Comparison of ENCODE assay signal across 1 cellular context in the genomic region with DNA sequence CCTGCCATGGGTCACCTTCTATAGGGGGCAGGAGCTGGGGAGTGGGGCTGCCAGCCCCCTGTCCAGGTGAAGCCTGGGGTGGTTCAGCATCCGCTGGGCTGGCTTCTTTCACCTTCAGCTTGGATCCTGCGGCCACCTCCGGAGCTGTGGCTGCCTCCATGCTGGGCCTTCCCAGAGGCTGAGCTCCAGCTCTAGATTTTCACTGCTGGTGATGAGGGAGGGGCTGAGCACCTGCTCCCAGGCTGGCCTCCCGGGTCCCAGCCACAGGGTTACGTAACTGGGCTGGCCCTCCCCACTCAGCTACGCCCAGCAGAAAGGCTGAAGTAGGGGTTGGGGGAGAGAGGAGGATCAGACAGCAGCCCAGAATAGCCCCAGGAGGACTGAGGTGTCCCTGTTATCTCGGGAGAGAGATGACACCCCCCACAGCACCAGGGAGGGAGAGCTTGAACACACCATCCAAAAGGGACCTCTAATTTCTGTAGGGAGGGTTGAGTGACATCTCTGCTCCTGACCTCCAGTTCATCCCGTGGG.
A peak's percentile ranks its signal among the peaks of the same experiment; 100 is the strongest.
TF ChIP-seq lines count a peak whose summit lies in the region.

A gene with protein sequence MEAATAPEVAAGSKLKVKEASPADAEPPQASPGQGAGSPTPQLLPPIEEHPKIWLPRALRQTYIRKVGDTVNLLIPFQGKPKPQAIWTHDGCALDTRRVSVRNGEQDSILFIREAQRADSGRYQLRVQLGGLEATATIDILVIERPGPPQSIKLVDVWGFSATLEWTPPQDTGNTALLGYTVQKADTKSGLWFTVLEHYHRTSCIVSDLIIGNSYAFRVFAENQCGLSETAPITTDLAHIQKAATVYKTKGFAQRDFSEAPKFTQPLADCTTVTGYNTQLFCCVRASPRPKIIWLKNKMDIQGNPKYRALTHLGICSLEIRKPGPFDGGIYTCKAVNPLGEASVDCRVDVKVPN (minus strand): TSS at position 180 of the 531 bp plus-strand sequence. CDS start 20 bp downstream, at position 160.

TF ChIP-seq in K562, 482 proteins besides CTCF, POLR2A, EP300 and RAD21 (continued from another document):
- TF ChIP-seq, protein P1, sequence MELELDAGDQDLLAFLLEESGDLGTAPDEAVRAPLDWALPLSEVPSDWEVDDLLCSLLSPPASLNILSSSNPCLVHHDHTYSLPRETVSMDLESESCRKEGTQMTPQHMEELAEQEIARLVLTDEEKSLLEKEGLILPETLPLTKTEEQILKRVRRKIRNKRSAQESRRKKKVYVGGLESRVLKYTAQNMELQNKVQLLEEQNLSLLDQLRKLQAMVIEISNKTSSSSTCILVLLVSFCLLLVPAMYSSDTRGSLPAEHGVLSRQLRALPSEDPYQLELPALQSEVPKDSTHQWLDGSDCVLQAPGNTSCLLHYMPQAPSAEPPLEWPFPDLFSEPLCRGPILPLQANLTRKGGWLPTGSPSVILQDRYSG (tag; conservative IDR thresholded peaks at IDR 0.05; ENCODE audit: low read depth): no peak
- TF ChIP-seq FOXJ3 (CRISPR knock-in tag; IDR thresholded peaks at IDR 0.05): no peak
- TF ChIP-seq ZNF699 (CRISPR knock-in tag; IDR thresholded peaks at IDR 0.05; ENCODE audit: insufficient replicate concordance): no peak
- no peak for TF ChIP-seq CHCHD3 (CRISPR knock-in tag; IDR thresholded peaks at IDR 0.05)
- TF ChIP-seq PTBP1 (IDR thresholded peaks at IDR 0.05; ENCODE audit: low read depth, low read length): 0 out of 2 replicates have a peak, but pooled peaks have one; percentile 16
- 0 out of 4 replicates have a peak, but pooled peaks of 1 of the 2 experiments have one; percentile 7 for TF ChIP-seq TBL1XR1 (IDR thresholded peaks at IDR 0.05; ENCODE audit: low read length in 2 of 2)
- peak; percentile 48; the same call in 1 of the 2 replicates for TF ChIP-seq MEF2A (IDR thresholded peaks at IDR 0.05; ENCODE audit: control insufficient read depth, low read depth, low read length)
- peak; percentile 61 for TF ChIP-seq RBM22 (IDR thresholded peaks at IDR 0.05; ENCODE audit: low read depth, low read length, poor library complexity, severe bottlenecking)
- TF ChIP-seq TCF15 (CRISPR knock-in tag; IDR thresholded peaks at IDR 0.05): no peak
- TF ChIP-seq POU5F1 (IDR thresholded peaks at IDR 0.05; ENCODE audit: borderline replicate concordance, low read depth, low read length, partially characterized antibody): no peak
- TF ChIP-seq ZFX (CRISPR knock-in tag; IDR thresholded peaks at IDR 0.05): peak; percentile 65
- TF ChIP-seq HSF4 (CRISPR knock-in tag; IDR thresholded peaks at IDR 0.05; ENCODE audit: borderline replicate concordance): no peak
- TF ChIP-seq POLR2G (IDR thresholded peaks at IDR 0.05; ENCODE audit: low read depth, low read length): peak; percentile 65
- TF ChIP-seq ELF2 (CRISPR knock-in tag; IDR thresholded peaks at IDR 0.05): no peak
- no peak for TF ChIP-seq ELF1 (tag; IDR thresholded peaks at IDR 0.05)
- no peak for TF ChIP-seq MTA3 (IDR thresholded peaks at IDR 0.05; ENCODE audit: borderline replicate concordance)
- no peak for TF ChIP-seq CCAR2 (IDR thresholded peaks at IDR 0.05; ENCODE audit: low read depth, low read length)
- peak; percentile 79 for TF ChIP-seq CEBPG (CRISPR knock-in tag; IDR thresholded peaks at IDR 0.05)
- peak; percentile 41 to 68; a peak in 1 of 4 replicates for TF ChIP-seq CEBPG (tag; conservative IDR thresholded peaks at IDR 0.05 in 1 of 2, IDR thresholded peaks at IDR 0.05 in 1 of 2)
- no peak for TF ChIP-seq RBFOX2 (IDR thresholded peaks at IDR 0.05; ENCODE audit: low read depth, low read length)
- TF ChIP-seq FOXP4 (CRISPR knock-in tag; IDR thresholded peaks at IDR 0.05; ENCODE audit: borderline replicate concordance): 0 out of 2 replicates have a peak, but pooled peaks have one; percentile 21
- no peak for TF ChIP-seq ZC3H4 (CRISPR knock-in tag; IDR thresholded peaks at IDR 0.05; ENCODE audit: borderline replicate concordance)
- TF ChIP-seq, protein P2, sequence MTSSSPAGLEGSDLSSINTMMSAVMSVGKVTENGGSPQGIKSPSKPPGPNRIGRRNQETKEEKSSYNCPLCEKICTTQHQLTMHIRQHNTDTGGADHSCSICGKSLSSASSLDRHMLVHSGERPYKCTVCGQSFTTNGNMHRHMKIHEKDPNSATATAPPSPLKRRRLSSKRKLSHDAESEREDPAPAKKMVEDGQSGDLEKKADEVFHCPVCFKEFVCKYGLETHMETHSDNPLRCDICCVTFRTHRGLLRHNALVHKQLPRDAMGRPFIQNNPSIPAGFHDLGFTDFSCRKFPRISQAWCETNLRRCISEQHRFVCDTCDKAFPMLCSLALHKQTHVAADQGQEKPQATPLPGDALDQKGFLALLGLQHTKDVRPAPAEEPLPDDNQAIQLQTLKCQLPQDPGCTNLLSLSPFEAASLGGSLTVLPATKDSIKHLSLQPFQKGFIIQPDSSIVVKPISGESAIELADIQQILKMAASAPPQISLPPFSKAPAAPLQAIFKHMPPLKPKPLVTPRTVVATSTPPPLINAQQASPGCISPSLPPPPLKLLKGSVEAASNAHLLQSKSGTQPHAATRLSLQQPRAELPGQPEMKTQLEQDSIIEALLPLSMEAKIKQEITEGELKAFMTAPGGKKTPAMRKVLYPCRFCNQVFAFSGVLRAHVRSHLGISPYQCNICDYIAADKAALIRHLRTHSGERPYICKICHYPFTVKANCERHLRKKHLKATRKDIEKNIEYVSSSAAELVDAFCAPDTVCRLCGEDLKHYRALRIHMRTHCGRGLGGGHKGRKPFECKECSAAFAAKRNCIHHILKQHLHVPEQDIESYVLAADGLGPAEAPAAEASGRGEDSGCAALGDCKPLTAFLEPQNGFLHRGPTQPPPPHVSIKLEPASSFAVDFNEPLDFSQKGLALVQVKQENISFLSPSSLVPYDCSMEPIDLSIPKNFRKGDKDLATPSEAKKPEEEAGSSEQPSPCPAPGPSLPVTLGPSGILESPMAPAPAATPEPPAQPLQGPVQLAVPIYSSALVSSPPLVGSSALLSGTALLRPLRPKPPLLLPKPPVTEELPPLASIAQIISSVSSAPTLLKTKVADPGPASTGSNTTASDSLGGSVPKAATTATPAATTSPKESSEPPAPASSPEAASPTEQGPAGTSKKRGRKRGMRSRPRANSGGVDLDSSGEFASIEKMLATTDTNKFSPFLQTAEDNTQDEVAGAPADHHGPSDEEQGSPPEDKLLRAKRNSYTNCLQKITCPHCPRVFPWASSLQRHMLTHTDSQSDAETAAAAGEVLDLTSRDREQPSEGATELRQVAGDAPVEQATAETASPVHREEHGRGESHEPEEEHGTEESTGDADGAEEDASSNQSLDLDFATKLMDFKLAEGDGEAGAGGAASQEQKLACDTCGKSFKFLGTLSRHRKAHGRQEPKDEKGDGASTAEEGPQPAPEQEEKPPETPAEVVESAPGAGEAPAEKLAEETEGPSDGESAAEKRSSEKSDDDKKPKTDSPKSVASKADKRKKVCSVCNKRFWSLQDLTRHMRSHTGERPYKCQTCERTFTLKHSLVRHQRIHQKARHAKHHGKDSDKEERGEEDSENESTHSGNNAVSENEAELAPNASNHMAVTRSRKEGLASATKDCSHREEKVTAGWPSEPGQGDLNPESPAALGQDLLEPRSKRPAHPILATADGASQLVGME (CRISPR knock-in tag; IDR thresholded peaks at IDR 0.05): no peak
- TF ChIP-seq ARID3B (CRISPR knock-in tag; IDR thresholded peaks at IDR 0.05; ENCODE audit: borderline replicate concordance): peak; percentile 75; the same call in 1 of the 2 replicates
- TF ChIP-seq SMC3 (conservative IDR thresholded peaks at IDR 0.05; ENCODE audit: insufficient read depth, low read depth, low read length): no peak
- TF ChIP-seq NR4A1 (CRISPR knock-in tag; IDR thresholded peaks at IDR 0.05): no peak
- no peak for TF ChIP-seq NR4A1 (tag; IDR thresholded peaks at IDR 0.05)
- TF ChIP-seq, protein P3, sequence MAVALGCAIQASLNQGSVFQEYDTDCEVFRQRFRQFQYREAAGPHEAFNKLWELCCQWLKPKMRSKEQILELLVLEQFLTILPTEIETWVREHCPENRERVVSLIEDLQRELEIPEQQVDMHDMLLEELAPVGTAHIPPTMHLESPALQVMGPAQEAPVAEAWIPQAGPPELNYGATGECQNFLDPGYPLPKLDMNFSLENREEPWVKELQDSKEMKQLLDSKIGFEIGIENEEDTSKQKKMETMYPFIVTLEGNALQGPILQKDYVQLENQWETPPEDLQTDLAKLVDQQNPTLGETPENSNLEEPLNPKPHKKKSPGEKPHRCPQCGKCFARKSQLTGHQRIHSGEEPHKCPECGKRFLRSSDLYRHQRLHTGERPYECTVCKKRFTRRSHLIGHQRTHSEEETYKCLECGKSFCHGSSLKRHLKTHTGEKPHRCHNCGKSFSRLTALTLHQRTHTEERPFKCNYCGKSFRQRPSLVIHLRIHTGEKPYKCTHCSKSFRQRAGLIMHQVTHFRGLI (CRISPR knock-in tag; IDR thresholded peaks at IDR 0.05): no peak
- peak; percentile 92 for TF ChIP-seq CEBPB (tag; IDR thresholded peaks at IDR 0.05)
- no peak for TF ChIP-seq ATF3 (IDR thresholded peaks at IDR 0.05)
- peak; percentile 52; the same call in 1 of the 2 replicates for TF ChIP-seq ATF3 (CRISPR knock-in tag; conservative IDR thresholded peaks at IDR 0.05)
- no peak for TF ChIP-seq HNRNPL (IDR thresholded peaks at IDR 0.05; ENCODE audit: low read depth, low read length)
- TF ChIP-seq MAZ (CRISPR knock-in tag; conservative IDR thresholded peaks at IDR 0.05 in 1 of 2, IDR thresholded peaks at IDR 0.05 in 1 of 2): peak in 1 of 2 experiments; percentile 58; a peak in 1 of 4 replicates
- no peak for TF ChIP-seq HNRNPK (IDR thresholded peaks at IDR 0.05; ENCODE audit: low read depth, low read length, poor library complexity, severe bottlenecking)
- TF ChIP-seq ZBTB2 (IDR thresholded peaks at IDR 0.05): no peak
- TF ChIP-seq OTX1 (CRISPR knock-in tag; IDR thresholded peaks at IDR 0.05): peak; percentile 51; the same call in 1 of the 2 replicates
- 0 out of 2 replicates have a peak, but pooled peaks have one; percentile 9 for TF ChIP-seq TCF7 (IDR thresholded peaks at IDR 0.05; ENCODE audit: borderline replicate concordance)
